In the genomic region with DNA sequence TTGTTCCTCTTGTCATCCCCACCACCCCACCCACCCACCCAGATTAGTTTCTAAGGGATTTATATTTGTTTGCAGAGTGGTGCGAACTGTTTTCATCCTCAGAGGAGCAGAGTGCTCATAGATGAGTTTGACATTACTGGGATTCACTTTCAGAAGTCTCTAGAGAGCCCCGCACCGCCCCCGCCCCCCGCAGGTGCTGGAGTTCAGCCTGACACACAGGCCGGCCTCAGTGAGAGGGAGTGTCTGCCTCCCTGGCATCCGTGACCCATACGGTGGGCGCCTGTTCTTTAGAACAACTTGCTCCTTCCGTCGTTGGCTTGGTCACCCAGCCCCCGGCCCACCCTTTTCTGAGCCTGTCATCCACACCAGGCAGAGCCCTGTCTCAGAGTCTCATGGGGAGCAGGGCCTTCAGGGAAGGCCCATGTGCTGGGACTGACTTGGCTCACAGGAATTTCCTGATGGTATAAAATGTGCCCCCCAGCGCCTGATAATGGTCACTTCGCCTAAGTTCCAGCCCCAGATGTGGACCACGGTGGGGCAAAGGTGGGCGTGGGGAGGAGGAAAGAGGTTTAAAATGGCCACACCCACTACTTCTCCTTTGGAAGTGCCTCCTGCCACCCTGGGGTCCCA, we compare ENCODE assay signal across 14 cellular contexts. TPM values are rescaled to one million over a fixed set of nuclear protein-coding genes. Genes with fewer than 3 reads are reported as not detected.
DNase-seq lines count a peak whose midpoint lies in the region; ATAC-seq and TF ChIP-seq lines count a peak whose summit lies in the region.
"Had no signal": no experiment of that assay in that cellular context is flagged by ENCODE, and none has a peak within 500 bp of the region (broad histone marks: within the 10 kb centered on the region; RNA-seq: fewer than 3 reads in every experiment).

No MANE protein-coding gene starts in this region.

- no peak overlapping the region for H3K27ac Mint-ChIP-seq in stimulated activated naive CD8-positive, alpha-beta T cell treated with anti-CD3 and anti-CD28 coated beads, Interleukin-15, amount 100 ng/mL, for 72 hours
- H3K27ac Mint-ChIP-seq: activated CD4-positive, alpha-beta memory T cell treated with anti-CD3 and anti-CD28 coated beads, Interleukin-2, amount 10 ng/mL, durations not matched to agents 7 days and 5 days; activated T-helper 1 cell treated with anti-CD3 and anti-CD28 coated beads, Interleukin-12 subunit alpha, Interleukin-12 subunit beta, Interleukin-2, Interleukin-4 antibody, amounts not matched to agents 30 ng/mL and 10 ng/mL and 1 ng/mL, durations not matched to agents 14 hours and 24 hours and 36 hours; natural killer cell had no signal

- H3K36me3 ChIP-seq in left lung: no peaks in the 10 kb centered on the region

- no peaks in the 10 kb centered on the region for H3K9me3 Mint-ChIP-seq in stimulated activated naive CD8-positive, alpha-beta T cell treated with anti-CD3 and anti-CD28 coated beads, Interleukin-15, amount 100 ng/mL, for 72 hours
- H3K9me3 Mint-ChIP-seq: activated CD4-positive, alpha-beta memory T cell treated with anti-CD3 and anti-CD28 coated beads, Interleukin-2, amount 10 ng/mL, durations not matched to agents 7 days and 5 days; activated T-helper 1 cell treated with anti-CD3 and anti-CD28 coated beads, Interleukin-12 subunit alpha, Interleukin-12 subunit beta, Interleukin-2, Interleukin-4 antibody, amounts not matched to agents 30 ng/mL and 10 ng/mL and 1 ng/mL, durations not matched to agents 14 hours and 24 hours and 36 hours; natural killer cell had no signal

- intact Hi-C loops in left lung (cut with DNase I): no loop called here

- peaks cover 18 to 86% of the 10 kb centered on the region in 2 donors for H3K4me1 ChIP-seq in left lung

- H3K27me3 ChIP-seq in left lung: no peaks in the 10 kb centered on the region

- peak; percentile 60 for ATAC-seq in stimulated activated naive CD8-positive, alpha-beta T cell treated with anti-CD3 and anti-CD28 coated beads, Interleukin-15, Interleukin-2, amounts not matched to agents 100 U/mL and 50 U/mL, for 24 hours
- no peak for ATAC-seq in stimulated activated naive CD8-positive, alpha-beta T cell treated with anti-CD3 and anti-CD28 coated beads, Interleukin-15, amount 100 ng/mL, for 72 hours
- ATAC-seq in left lung: no peak
- ATAC-seq: natural killer cell had no signal

- peaks cover 68% of the 10 kb centered on the region for H3K4me1 Mint-ChIP-seq in stimulated activated naive CD8-positive, alpha-beta T cell treated with anti-CD3 and anti-CD28 coated beads, Interleukin-15, amount 100 ng/mL, for 72 hours

- H3K4me3 ChIP-seq in WI38 (ENCODE audit: low read depth, low read length): no peak overlapping the region
- H3K4me3 ChIP-seq in left lung: no peak overlapping the region
- H3K4me3 ChIP-seq: PC-9 had no signal

- no peaks in the 10 kb centered on the region for H3K9me3 ChIP-seq in left lung

- H3K27me3 Mint-ChIP-seq in stimulated activated naive CD8-positive, alpha-beta T cell treated with anti-CD3 and anti-CD28 coated beads, Interleukin-15, amount 100 ng/mL, for 72 hours: no peaks in the 10 kb centered on the region
- H3K27me3 Mint-ChIP-seq: activated CD4-positive, alpha-beta memory T cell treated with anti-CD3 and anti-CD28 coated beads, Interleukin-2, amount 10 ng/mL, durations not matched to agents 7 days and 5 days had no signal

- TF ChIP-seq CTCF in WI38 (IDR thresholded peaks at IDR 0.05; ENCODE audit: low read depth, low read length): 0 out of 2 replicates have a peak, but pooled peaks have one; percentile 11
- TF ChIP-seq CTCF in left lung (IDR thresholded peaks at IDR 0.05): no peak

- peak; percentile 33 for DNase-seq in stimulated activated naive CD8-positive, alpha-beta T cell treated with anti-CD3 and anti-CD28 coated beads, Interleukin-15, Interleukin-2, amounts not matched to agents 100 U/mL and 50 U/mL, for 24 hours
- DNase-seq in stimulated activated naive CD8-positive, alpha-beta T cell treated with anti-CD3 and anti-CD28 coated beads, Interleukin-15, amount 100 ng/mL, for 72 hours: no peak
- peak in 1 of 2 donors; percentile 69 for DNase-seq in left lung
- DNase-seq in NCI-H524 treated with DMSO at 0.1 percent for 48 hours (lab: John Stamatoyannopoulos, UW): no peak
- no peak for DNase-seq in retina
- DNase-seq in central memory CD4-positive, alpha-beta T cell: no peak
- DNase-seq in NCI-H2107 (lab: John Stamatoyannopoulos, UW): no peak
- DNase-seq: activated CD4-positive, alpha-beta memory T cell treated with anti-CD3 and anti-CD28 coated beads, Interleukin-2, amount 10 ng/mL, durations not matched to agents 7 days and 5 days; HCEC 1CT; natural killer cell; NCI-H2029 treated with DMSO at 0.1 percent for 48 hours; PC-9 had no signal

- no peak overlapping the region for H3K4me3 Mint-ChIP-seq in stimulated activated naive CD8-positive, alpha-beta T cell treated with anti-CD3 and anti-CD28 coated beads, Interleukin-15, amount 100 ng/mL, for 72 hours
- H3K4me3 Mint-ChIP-seq: activated CD4-positive, alpha-beta memory T cell treated with anti-CD3 and anti-CD28 coated beads, Interleukin-2, amount 10 ng/mL, durations not matched to agents 7 days and 5 days; activated T-helper 1 cell treated with anti-CD3 and anti-CD28 coated beads, Interleukin-12 subunit alpha, Interleukin-12 subunit beta, Interleukin-2, Interleukin-4 antibody, amounts not matched to agents 30 ng/mL and 10 ng/mL and 1 ng/mL, durations not matched to agents 14 hours and 24 hours and 36 hours; natural killer cell had no signal

- H3K27ac ChIP-seq in left lung: peak overlapping the region; percentile 45 to 70
- H3K27ac ChIP-seq: PC-9 had no signal

RNA-seq across cellular contexts. Expression of gene HPCAL1, which starts 44.3 kb away (rescaled TPM):
- 100 to 1,000 TPM; 107 to 108 TPM for total RNA-seq in left lung
